8 cellular contexts compared by ENCODE assay signal in the genomic region with DNA sequence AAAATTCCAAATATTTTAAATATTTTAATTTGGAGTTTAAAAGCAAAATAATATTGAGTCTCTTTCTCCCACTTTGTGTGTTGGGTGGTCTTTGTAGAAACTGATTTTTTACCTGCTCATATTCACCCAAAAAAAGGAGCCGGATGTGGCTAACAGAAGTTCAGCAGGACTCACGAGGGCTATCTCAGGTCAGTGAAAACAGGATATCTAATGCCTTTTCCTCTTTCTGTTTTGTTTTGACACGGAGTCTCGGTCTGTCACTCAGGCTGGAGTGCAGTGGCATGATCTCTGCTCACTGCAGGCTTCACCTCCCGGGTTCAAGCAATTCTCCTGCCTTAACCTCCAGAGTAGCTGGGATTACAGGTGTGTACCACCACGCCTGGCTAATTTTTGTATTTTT. TPM values are rescaled to one million over a fixed set of nuclear protein-coding genes. Genes with fewer than 3 reads are reported as not detected.
DNase-seq lines count a peak whose midpoint lies in the region; ATAC-seq, FAIRE-seq and TF ChIP-seq lines count a peak whose summit lies in the region.

No MANE protein-coding gene starts in this region.

- no peak overlapping the region for H2AFZ ChIP-seq in endothelial cell of umbilical vein (ENCODE audit: low read depth, low read length)

- H3K79me2 ChIP-seq in endothelial cell of umbilical vein (ENCODE audit: control insufficient read depth, insufficient read depth, low read length) = no peaks in the 10 kb centered on the region

- no peaks in the 10 kb centered on the region for H3K9me3 ChIP-seq in endothelial cell of umbilical vein (replicated peaks; ENCODE audit: control insufficient read depth, insufficient read depth, low read length)

- H3K4me2 ChIP-seq in endothelial cell of umbilical vein (ENCODE audit: insufficient read depth, low read length) = no peak overlapping the region

- dilution Hi-C loops in endothelial cell of umbilical vein (cut with MboI; ENCODE audit: extremely low pct_ligation_motif_present, low sequenced_read_pairs) = no loop called here

- TF ChIP-seq CTCF in GM06990 (IDR thresholded peaks at IDR 0.05; ENCODE audit: insufficient read depth, low read length, poor library complexity, severe bottlenecking) = no peak
- TF ChIP-seq CTCF in endothelial cell of umbilical vein (IDR thresholded peaks at IDR 0.05; ENCODE audit: extremely low read depth in 1 of 2, insufficient read depth in 1 of 2, low read depth in 1 of 2, low read length in 2 of 2) = no peak

- no TSS peak for BruUV-seq in endothelial cell of umbilical vein (replicated peaks; lab: Mats Ljungman, UMichigan)

- H3K36me3 ChIP-seq in GM06990 (ENCODE audit: control insufficient read depth, insufficient read depth, low read length) (peaks cover 1% of the 10 kb centered on the region), endothelial cell of umbilical vein (ENCODE audit: control insufficient read depth in 2 of 2, extremely low read depth in 1 of 2, insufficient read depth in 2 of 2, low read length in 2 of 2) (peaks cover 3 to 8% of the 10 kb centered on the region in 2 experiments), H7 (replicated peaks; ENCODE audit: control insufficient read depth, insufficient read depth, low read length) (no peaks in the 10 kb centered on the region; the same call in none of the 2 replicates)

- H3K4me3 ChIP-seq in GM06990 (replicated peaks; ENCODE audit: low read depth, low read length) = 0 out of 2 replicates have a peak overlapping the region, but pooled peaks have one; percentile 6
- no peak overlapping the region for H3K4me3 ChIP-seq in endothelial cell of umbilical vein (replicated peaks in 1 of 3; ENCODE audit: insufficient read depth in 1 of 3, low read depth in 1 of 3, low read length in 3 of 3)
- no peak overlapping the region for H3K4me3 ChIP-seq in H7 (ENCODE audit: insufficient read depth, low read depth, low read length)

- no peaks in the 10 kb centered on the region for H4K20me1 ChIP-seq in endothelial cell of umbilical vein (replicated peaks; ENCODE audit: control insufficient read depth, extremely low read depth, insufficient read depth, low read length)

- peak; percentile 70 for FAIRE-seq in endothelial cell of umbilical vein (lab: Jason Lieb, UNC)

- H3K9me1 ChIP-seq in endothelial cell of umbilical vein (replicated peaks; ENCODE audit: control insufficient read depth, extremely low read depth, insufficient read depth, low read length) = no peaks in the 10 kb centered on the region

- H3K27me3 ChIP-seq in GM06990 (replicated peaks; ENCODE audit: control insufficient read depth, insufficient read depth, low read length) (no peaks in the 10 kb centered on the region), endothelial cell of umbilical vein (ENCODE audit: control insufficient read depth in 2 of 2, insufficient read depth in 2 of 2, low read length in 2 of 2) (no peaks in the 10 kb centered on the region), H7 (ENCODE audit: control insufficient read depth, insufficient read depth, low read length) (no peaks in the 10 kb centered on the region)

- POLR2A ChIA-PET in endothelial cell of umbilical vein (lab: Charles Lee) = no interaction called here
- POLR2A ChIA-PET in HEK293T (lab: Yijun Ruan, JAX) = no interaction called here

- DNase-seq in GM06990 (ENCODE audit: extremely low read depth, insufficient read length) (peak; percentile 39), endothelial cell of umbilical vein (ENCODE audit: low read depth, low spot score) (peak; percentile 28), NCI-H524 treated with DMSO at 0.1 percent for 48 hours (lab: John Stamatoyannopoulos, UW) (no peak), HEK293T (ENCODE audit: extremely low spot score) (no peak), GOT3 (lab: John Stamatoyannopoulos, UW) (no peak), H7 (no peak)

- no peak overlapping the region for H3K27ac ChIP-seq in endothelial cell of umbilical vein (ENCODE audit: insufficient read depth, low read depth, low read length)

- peak; percentile 96 for ATAC-seq in GM19463 (IDR thresholded peaks at IDR 0.05; ENCODE audit: unreplicated experiment)
- ATAC-seq in HG03280 (IDR thresholded peaks at IDR 0.05; ENCODE audit: unreplicated experiment) = peak; percentile 79

- H3K4me1 ChIP-seq in endothelial cell of umbilical vein (ENCODE audit: control insufficient read depth, extremely low read depth, insufficient read depth, low read length) = peaks cover 3% of the 10 kb centered on the region

- intact Hi-C loops in endothelial cell of umbilical vein (cut with micrococcal nuclease) = no loop called here

- CTCF ChIA-PET in endothelial cell of umbilical vein (lab: Charles Lee) = no interaction called here
- CTCF ChIA-PET in HEK293T (lab: Yijun Ruan, JAX) = no interaction called here

- no peak for TF ChIP-seq POLR2A in endothelial cell of umbilical vein (IDR thresholded peaks at IDR 0.05; ENCODE audit: low read depth, low read length)

- no peak overlapping the region for H3K9ac ChIP-seq in endothelial cell of umbilical vein (replicated peaks; ENCODE audit: extremely low read depth, insufficient read depth, low read length)

TF ChIP-seq in endothelial cell of umbilical vein, 7 proteins besides CTCF, POLR2A, EP300 and RAD21:
- TF ChIP-seq MYC (IDR thresholded peaks at IDR 0.05; ENCODE audit: low read depth, low read length) (no peak), EZH2 (IDR thresholded peaks at IDR 0.05; ENCODE audit: borderline replicate concordance, low read depth, low read length, severe bottlenecking) (no peak), GATA2 (IDR thresholded peaks at IDR 0.05; ENCODE audit: insufficient read depth, insufficient read length, low read depth, low read length) (no peak)
TF ChIP-seq in endothelial cell of umbilical vein: peak in this region for 0.

TF ChIP-seq in HEK293T, 16 proteins besides CTCF, POLR2A, EP300 and RAD21:
- no peak for TF ChIP-seq L3MBTL2 (conservative IDR thresholded peaks at IDR 0.05)
- TF ChIP-seq LEF1 (IDR thresholded peaks at IDR 0.05; ENCODE audit: borderline replicate concordance) = no peak
- no peak for TF ChIP-seq FOXA1 (IDR thresholded peaks at IDR 0.05)
- TF ChIP-seq HDGF (IDR thresholded peaks at IDR 0.05; ENCODE audit: borderline replicate concordance) = no peak
- no peak for TF ChIP-seq FOXM1 (IDR thresholded peaks at IDR 0.05; ENCODE audit: borderline replicate concordance)

RNA-seq across cellular contexts. Expression of a gene that starts 30.8 kb away (rescaled TPM):
- total RNA-seq in endothelial cell of umbilical vein = 46.4 and 52.6 TPM in 2 replicates
- polyA plus RNA-seq in endothelial cell of umbilical vein = 9.6 and 19.1 TPM in 2 replicates
- 23.1 and 23.2 TPM in 2 replicates for polyA plus RNA-seq in endothelial cell of umbilical vein (2011; cell fraction: cytosol; rRNA removed)
- 9.7 and 10.5 TPM in 2 replicates for polyA plus RNA-seq in endothelial cell of umbilical vein (2011; cell fraction: nucleus; rRNA removed)
- polyA plus RNA-seq in endothelial cell of umbilical vein (2012) = 40.7 and 47.2 TPM in 2 replicates
- polyA minus RNA-seq in endothelial cell of umbilical vein = 6.7 and 10.8 TPM in 2 replicates
- 11.9 TPM for polyA minus RNA-seq in endothelial cell of umbilical vein (2011; cell fraction: cytosol; rRNA and poly(A)+ RNA removed)
- polyA minus RNA-seq in endothelial cell of umbilical vein (2011; cell fraction: nucleus; rRNA and poly(A)+ RNA removed) = 26.0 and 27.2 TPM in 2 replicates
- total RNA-seq in H7 (2014; rRNA removed; shearing (Covaris generic)) = 15.8 and 17.4 TPM in 2 replicates

RNA-seq across cellular contexts. Expression of a gene that starts 31.1 kb away (rescaled TPM):
- 28.4 and 32.5 TPM in 2 replicates for total RNA-seq in endothelial cell of umbilical vein
- 5.0 and 6.3 TPM in 2 replicates for polyA plus RNA-seq in endothelial cell of umbilical vein
- polyA plus RNA-seq in endothelial cell of umbilical vein (2011; cell fraction: cytosol; rRNA removed) = 7.7 and 8.4 TPM in 2 replicates
- 5.6 and 7.3 TPM in 2 replicates for polyA plus RNA-seq in endothelial cell of umbilical vein (2011; cell fraction: nucleus; rRNA removed)
- polyA plus RNA-seq in endothelial cell of umbilical vein (2012) = 16.4 and 20.2 TPM in 2 replicates
- polyA minus RNA-seq in endothelial cell of umbilical vein = 11.0 and 11.5 TPM in 2 replicates
- 15.8 TPM for polyA minus RNA-seq in endothelial cell of umbilical vein (2011; cell fraction: cytosol; rRNA and poly(A)+ RNA removed)
- polyA minus RNA-seq in endothelial cell of umbilical vein (2011; cell fraction: nucleus; rRNA and poly(A)+ RNA removed) = 7.9 and 9.9 TPM in 2 replicates
- 16.6 and 17.7 TPM in 2 replicates for total RNA-seq in H7 (2014; rRNA removed; shearing (Covaris generic))

RNA-seq across cellular contexts. Expression of a gene that starts 35.4 kb away (rescaled TPM):
- 233 and 240 TPM in 2 replicates for total RNA-seq in endothelial cell of umbilical vein
- polyA plus RNA-seq in endothelial cell of umbilical vein = 124 and 128 TPM in 2 replicates
- polyA plus RNA-seq in endothelial cell of umbilical vein (2011; cell fraction: cytosol; rRNA removed) = 108 and 110 TPM in 2 replicates
- polyA plus RNA-seq in endothelial cell of umbilical vein (2011; cell fraction: nucleus; rRNA removed) = 306 and 379 TPM in 2 replicates
- 95.6 and 108 TPM in 2 replicates for polyA plus RNA-seq in endothelial cell of umbilical vein (2012)
- polyA minus RNA-seq in endothelial cell of umbilical vein = 161 and 170 TPM in 2 replicates
- polyA minus RNA-seq in endothelial cell of umbilical vein (2011; cell fraction: cytosol; rRNA and poly(A)+ RNA removed) = 46.2 TPM
- polyA minus RNA-seq in endothelial cell of umbilical vein (2011; cell fraction: nucleus; rRNA and poly(A)+ RNA removed) = 237 and 250 TPM in 2 replicates
- total RNA-seq in H7 (2014; rRNA removed; shearing (Covaris generic)) = 123 and 131 TPM in 2 replicates

Comparison
In these comparisons a context has a peak if more than half of its experiments do, and no peak if none do; other contexts are left out.
1. DNase-seq: peak in GM06990 (single experiment) and endothelial cell of umbilical vein (single experiment); none in NCI-H524 treated with DMSO at 0.1 percent for 48 hours (single experiment), HEK293T (single experiment), GOT3 (single experiment) and H7 (single experiment).